9 cellular contexts compared by ENCODE assay signal in the genomic region with DNA sequence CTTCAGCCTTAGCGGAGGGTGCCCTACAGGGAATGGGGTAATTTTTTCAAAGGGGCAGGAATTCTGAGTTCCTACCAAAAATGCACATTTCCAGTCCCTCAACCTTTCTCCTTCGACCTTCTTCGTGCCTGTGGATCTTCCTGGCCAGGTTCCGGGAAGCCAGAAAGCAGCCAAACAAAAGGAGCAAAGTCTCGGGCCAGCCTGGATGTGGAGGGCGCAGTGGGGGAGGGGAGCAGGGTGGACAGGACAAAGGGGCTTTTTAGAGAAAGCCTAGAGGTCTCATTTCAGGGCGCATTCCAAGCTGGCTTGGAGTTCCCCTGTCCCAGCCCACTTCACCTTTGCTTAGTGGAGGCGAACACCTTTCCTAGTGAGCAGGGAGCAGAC. TPM values are rescaled to one million over a fixed set of nuclear protein-coding genes. Genes with fewer than 3 reads are reported as not detected.
A peak's percentile ranks its signal among the peaks of the same experiment; 100 is the strongest.
DNase-seq lines count a peak whose midpoint lies in the region; ATAC-seq and TF ChIP-seq lines count a peak whose summit lies in the region.
"Had no signal": no experiment of that assay in that cellular context is flagged by ENCODE, and none has a peak within 500 bp of the region (broad histone marks: within the 10 kb centered on the region; RNA-seq: fewer than 3 reads in every experiment).

No MANE protein-coding gene starts in this region.

- no peaks in the 10 kb centered on the region for H4K20me1 ChIP-seq in MM.1S (ENCODE audit: insufficient read depth, low read length)

- H3K4me1 ChIP-seq in CD8-positive, alpha-beta memory T cell (ENCODE audit: insufficient read depth, low read length) = peaks cover 46% of the 10 kb centered on the region
- H3K4me1 ChIP-seq in MM.1S (ENCODE audit: low read length) (peaks cover 59% of the 10 kb centered on the region), endodermal cell (ENCODE audit: control insufficient read depth, insufficient read depth, low read length) (peaks cover 47% of the 10 kb centered on the region)

- H3K27me3 Mint-ChIP-seq in CD8-positive, alpha-beta memory T cell = peaks cover 18 to 23% of the 10 kb centered on the region in 2 donors
- peaks cover 3% of the 10 kb centered on the region for H3K27me3 Mint-ChIP-seq in endodermal cell (ENCODE audit: insufficient read depth)
- H3K27me3 Mint-ChIP-seq in nephron progenitor cell (ENCODE audit: low read depth, poor library complexity) = no peaks in the 10 kb centered on the region

- no peaks in the 10 kb centered on the region for H3K9me3 ChIP-seq in CD8-positive, alpha-beta memory T cell (ENCODE audit: low read length)
- H3K9me3 ChIP-seq in MM.1S (replicated peaks; ENCODE audit: insufficient read depth, low read length) (no peaks in the 10 kb centered on the region), endodermal cell (ENCODE audit: control insufficient read depth, low read length) (no peaks in the 10 kb centered on the region)

- peak in 1 of 5 donors; percentile 21 for DNase-seq in CD8-positive, alpha-beta memory T cell
- DNase-seq in MM.1S (peak; percentile 41), endodermal cell (peak; percentile 91), nephron progenitor cell (peak; percentile 72), GM10266 (ENCODE audit: extremely low spot score) (no peak), NCI-H446 (lab: John Stamatoyannopoulos, UW) (no peak)

- no peaks in the 10 kb centered on the region for H3K36me3 Mint-ChIP-seq in CD8-positive, alpha-beta memory T cell
- H3K36me3 Mint-ChIP-seq in endodermal cell (ENCODE audit: low read depth) = no peaks in the 10 kb centered on the region
- H3K36me3 Mint-ChIP-seq in nephron progenitor cell (ENCODE audit: low read depth) = no peaks in the 10 kb centered on the region

- peak overlapping the region; percentile 97 for H3K9ac ChIP-seq in MM.1S (ENCODE audit: low read length)
- H3K9ac ChIP-seq in endodermal cell (ENCODE audit: extremely low read depth, low read length, poor library complexity, severe bottlenecking) = peak overlapping the region; percentile 99

- H3K27ac Mint-ChIP-seq in CD8-positive, alpha-beta memory T cell = peak overlapping the region in 1 of 8 donors; percentile 62
- H3K27ac Mint-ChIP-seq in endodermal cell (peak overlapping the region; percentile 98), nephron progenitor cell (peak overlapping the region; percentile 100)

- H2AFZ ChIP-seq in MM.1S (ENCODE audit: low read length) = peak overlapping the region; percentile 69

- no peak overlapping the region for H3K27ac ChIP-seq in CD8-positive, alpha-beta memory T cell (ENCODE audit: low read depth, low read length)
- H3K27ac ChIP-seq in MM.1S (ENCODE audit: low read length) (peak overlapping the region; percentile 84), endodermal cell (ENCODE audit: low read depth, low read length) (peak overlapping the region; percentile 100)

- H3K4me1 Mint-ChIP-seq in CD8-positive, alpha-beta memory T cell = peaks cover 39 to 51% (median 50%) of the 10 kb centered on the region in 3 donors
- H3K4me1 Mint-ChIP-seq in endodermal cell = peaks cover 69% of the 10 kb centered on the region
- peaks cover 88% of the 10 kb centered on the region for H3K4me1 Mint-ChIP-seq in nephron progenitor cell

- peak overlapping the region in 6 of 7 donors; percentile 45 to 85 (median 71) for H3K4me3 Mint-ChIP-seq in CD8-positive, alpha-beta memory T cell
- H3K4me3 Mint-ChIP-seq in endodermal cell (peak overlapping the region; percentile 93), nephron progenitor cell (peak overlapping the region; percentile 97)

- H3F3A ChIP-seq in MM.1S (ENCODE audit: insufficient read depth, low read length) = peaks cover 49% of the 10 kb centered on the region

- POLR2A ChIA-PET in CD8-positive, alpha-beta memory T cell (lab: Charles Lee) = no interaction called here

- H3K9me3 Mint-ChIP-seq in CD8-positive, alpha-beta memory T cell = no peaks in the 10 kb centered on the region
- H3K9me3 Mint-ChIP-seq in endodermal cell = no peaks in the 10 kb centered on the region
- no peaks in the 10 kb centered on the region for H3K9me3 Mint-ChIP-seq in nephron progenitor cell

- peaks cover 12% of the 10 kb centered on the region for H3K27me3 ChIP-seq in CD8-positive, alpha-beta memory T cell (ENCODE audit: insufficient read depth, low read length, poor library complexity, severe bottlenecking)
- H3K27me3 ChIP-seq in MM.1S (replicated peaks; ENCODE audit: insufficient read depth, low read length) = no peaks in the 10 kb centered on the region
- no peaks in the 10 kb centered on the region for H3K27me3 ChIP-seq in endodermal cell (ENCODE audit: control insufficient read depth, insufficient read depth, low read length, poor library complexity, severe bottlenecking)

- peaks cover 69% of the 10 kb centered on the region for H3K79me2 ChIP-seq in MM.1S (ENCODE audit: low read length)

- no peaks in the 10 kb centered on the region for H3K36me3 ChIP-seq in CD8-positive, alpha-beta memory T cell (ENCODE audit: insufficient read depth, low read length)
- H3K36me3 ChIP-seq in MM.1S (replicated peaks; ENCODE audit: insufficient read depth, low read length) (no peaks in the 10 kb centered on the region), endodermal cell (ENCODE audit: control insufficient read depth, insufficient read depth, low read length) (no peaks in the 10 kb centered on the region)

- peak overlapping the region; percentile 83 for H3K4me2 ChIP-seq in MM.1S (ENCODE audit: low read depth, low read length)

- CTCF ChIA-PET in CD8-positive, alpha-beta memory T cell (lab: Charles Lee) = no interaction called here

- H3K9me2 ChIP-seq in MM.1S (replicated peaks; ENCODE audit: insufficient read depth, low read length) = no peaks in the 10 kb centered on the region

- no peak for ATAC-seq in HG03097 (IDR thresholded peaks at IDR 0.05; ENCODE audit: low FRiP score, unreplicated experiment)
- ATAC-seq in GM21423 (IDR thresholded peaks at IDR 0.05; ENCODE audit: unreplicated experiment) = no peak

- TF ChIP-seq CTCF in MM.1S (IDR thresholded peaks at IDR 0.05; ENCODE audit: low read length) = no peak
- no peak for TF ChIP-seq CTCF in endodermal cell (conservative IDR thresholded peaks at IDR 0.05)
- TF ChIP-seq CTCF in nephron progenitor cell (IDR thresholded peaks at IDR 0.05) = no peak
- TF ChIP-seq CTCF in GM10266 (IDR thresholded peaks at IDR 0.05; ENCODE audit: control insufficient read depth, insufficient read depth, low read depth, missing control alignments) = no peak

- H3K4me3 ChIP-seq in CD8-positive, alpha-beta memory T cell (ENCODE audit: low read length) = no peak overlapping the region
- H3K4me3 ChIP-seq in MM.1S (ENCODE audit: low read length) (peak overlapping the region; percentile 79), endodermal cell (ENCODE audit: low read length) (peak overlapping the region; percentile 91)

- 0% methylated on average over 3 to 8 of the region's 8 CpGs for WGBS in endodermal cell (ENCODE audit: insufficient coverage in 1 of 2, insufficient read length in 1 of 2), 2 experiments

RNA-seq across cellular contexts. Expression of a gene that starts 2.9 kb away (rescaled TPM):
- total RNA-seq in CD8-positive, alpha-beta memory T cell = under 1 TPM; 0.09 to 0.24 TPM
- polyA plus RNA-seq in CD8-positive, alpha-beta memory T cell = 0.37 TPM
- 10 to 100 TPM; 59.5 to 61.5 TPM for total RNA-seq in endodermal cell
- 27.8 TPM for polyA plus RNA-seq in endodermal cell (2013, experiment 1 of 2)
- polyA plus RNA-seq in endodermal cell (2013, experiment 2 of 2) = 26.1 TPM

RNA-seq across cellular contexts. Expression of a gene that starts 19.0 kb away (rescaled TPM):
- under 1 TPM; 0.18 to 0.44 TPM for total RNA-seq in CD8-positive, alpha-beta memory T cell
- 34.0 TPM for polyA plus RNA-seq in CD8-positive, alpha-beta memory T cell
- not detected for total RNA-seq in endodermal cell
- not detected for polyA plus RNA-seq in endodermal cell (2013, experiment 1 of 2)
- polyA plus RNA-seq in endodermal cell (2013, experiment 2 of 2) = not detected
- total RNA-seq: myocyte had no signal

Comparison
In these comparisons a context has a peak if more than half of its experiments do, and no peak if none do; other contexts are left out.
1. DNase-seq: peak in MM.1S (single experiment), endodermal cell (single experiment) and nephron progenitor cell (single experiment); none in GM10266 (single experiment) and NCI-H446 (0 of 2).
2. RNA of a gene that starts 2.9 kb away (total RNA-seq): 59.5 to 61.5 TPM in endodermal cell; 0.09 to 0.24 TPM in CD8-positive, alpha-beta memory T cell; every median in the first group is over 10 times any median in the second.
3. Peak in every context shown above with its lines, with median percentiles within 50 percentile points of each other: H3K4me3 Mint-ChIP-seq.